Comparison of ENCODE assay signal across 1 cellular context in genomic region chr1:25629836-25630235, GRCh38.
TF ChIP-seq lines count a peak whose summit lies in the region.

No MANE protein-coding gene starts in this region.

TF ChIP-seq in GM23338, 12 proteins besides CTCF, POLR2A, EP300 and RAD21 (continued from another document):
- TF ChIP-seq ZNF462 (CRISPR knock-in tag; IDR thresholded peaks at IDR 0.05), result no peak
- no peak for TF ChIP-seq ETS1 (IDR thresholded peaks at IDR 0.05)
- TF ChIP-seq REST (IDR thresholded peaks at IDR 0.05; ENCODE audit: unreplicated experiment), result no peak
- TF ChIP-seq NANOG (IDR thresholded peaks at IDR 0.05; ENCODE audit: borderline replicate concordance), result no peak
